ENCODE assay signal across 8 cellular contexts in the genomic region with DNA sequence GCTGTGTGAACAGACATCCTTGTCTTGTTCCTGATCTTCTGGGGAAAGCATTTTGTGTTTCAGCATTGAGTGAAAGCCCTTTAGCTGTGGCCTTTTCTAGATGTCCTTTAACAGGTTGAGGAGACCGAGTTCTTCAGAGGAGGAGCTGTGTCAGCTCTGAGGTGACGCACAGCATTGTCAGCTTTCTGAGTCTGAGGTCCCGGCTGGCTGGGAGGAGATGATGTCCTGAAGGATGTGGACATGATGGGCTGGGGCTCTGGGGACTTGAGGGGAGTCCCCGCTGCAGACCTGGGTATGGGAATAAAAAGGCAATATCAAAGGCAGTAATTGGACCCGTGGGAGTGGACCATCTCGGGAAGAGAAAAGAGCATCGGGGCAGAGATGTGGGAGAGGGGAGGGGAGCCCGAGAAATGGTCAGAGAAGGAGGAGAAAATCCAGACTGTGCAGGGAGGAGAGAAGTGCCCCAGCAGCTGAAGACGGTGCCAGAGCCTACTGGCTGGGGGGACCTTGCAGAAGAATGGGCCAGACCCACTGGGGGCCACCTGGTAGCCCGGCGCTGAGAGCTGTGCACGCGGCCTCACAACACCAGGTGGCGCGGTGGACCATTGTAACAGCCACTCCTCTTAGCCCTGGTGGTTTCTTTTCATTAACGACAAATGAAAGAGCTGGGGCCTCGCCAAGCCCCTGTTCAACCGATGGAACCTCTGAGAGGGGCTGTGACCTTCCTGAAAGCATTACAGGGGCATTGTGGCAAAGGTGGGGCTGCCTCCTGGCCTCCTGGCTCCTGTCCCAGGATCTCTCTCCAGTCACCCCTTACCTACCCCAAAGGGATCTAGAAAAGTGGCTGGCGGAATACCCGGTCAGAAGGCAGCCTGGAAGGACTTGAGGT.
A peak's percentile ranks its signal among the peaks of the same experiment; 100 is the strongest.
DNase-seq lines count a peak whose midpoint lies in the region; ATAC-seq and TF ChIP-seq lines count a peak whose summit lies in the region.

No MANE protein-coding gene starts in this region.

- DNase-seq in GM12864 (ENCODE audit: low read depth) (no peak), NCI-H446 treated with DMSO at 0.1 percent for 48 hours (lab: John Stamatoyannopoulos, UW) (peak; percentile 40), cerebellar cortex (ENCODE audit: low spot score) (peak; percentile 79), left lobe of liver (ENCODE audit: low spot score) (peak; percentile 70)
- peak; percentile 69 for DNase-seq in activated CD4-positive, alpha-beta T cell treated with anti-CD3 and anti-CD28 coated beads for 1 hour
- peak; percentile 81 to 82 for DNase-seq in stimulated activated CD4-positive, alpha-beta T cell treated with anti-CD3 and anti-CD28 coated beads, Interleukin-2, amount 100 ng/mL, for 48 hours

- peak; percentile 88 for TF ChIP-seq CTCF in GM12864 (IDR thresholded peaks at IDR 0.05; ENCODE audit: low read depth, low read length, missing control alignments)

- no peak overlapping the region for H3K4me3 ChIP-seq in GM12864 (ENCODE audit: low read depth, low read length)

- ATAC-seq in HG03135 (IDR thresholded peaks at IDR 0.05; ENCODE audit: unreplicated experiment) (peak; percentile 71), left lobe of liver (peak; percentile 98), HG02973 (IDR thresholded peaks at IDR 0.05; ENCODE audit: unreplicated experiment) (no peak)
